In the genomic region with DNA sequence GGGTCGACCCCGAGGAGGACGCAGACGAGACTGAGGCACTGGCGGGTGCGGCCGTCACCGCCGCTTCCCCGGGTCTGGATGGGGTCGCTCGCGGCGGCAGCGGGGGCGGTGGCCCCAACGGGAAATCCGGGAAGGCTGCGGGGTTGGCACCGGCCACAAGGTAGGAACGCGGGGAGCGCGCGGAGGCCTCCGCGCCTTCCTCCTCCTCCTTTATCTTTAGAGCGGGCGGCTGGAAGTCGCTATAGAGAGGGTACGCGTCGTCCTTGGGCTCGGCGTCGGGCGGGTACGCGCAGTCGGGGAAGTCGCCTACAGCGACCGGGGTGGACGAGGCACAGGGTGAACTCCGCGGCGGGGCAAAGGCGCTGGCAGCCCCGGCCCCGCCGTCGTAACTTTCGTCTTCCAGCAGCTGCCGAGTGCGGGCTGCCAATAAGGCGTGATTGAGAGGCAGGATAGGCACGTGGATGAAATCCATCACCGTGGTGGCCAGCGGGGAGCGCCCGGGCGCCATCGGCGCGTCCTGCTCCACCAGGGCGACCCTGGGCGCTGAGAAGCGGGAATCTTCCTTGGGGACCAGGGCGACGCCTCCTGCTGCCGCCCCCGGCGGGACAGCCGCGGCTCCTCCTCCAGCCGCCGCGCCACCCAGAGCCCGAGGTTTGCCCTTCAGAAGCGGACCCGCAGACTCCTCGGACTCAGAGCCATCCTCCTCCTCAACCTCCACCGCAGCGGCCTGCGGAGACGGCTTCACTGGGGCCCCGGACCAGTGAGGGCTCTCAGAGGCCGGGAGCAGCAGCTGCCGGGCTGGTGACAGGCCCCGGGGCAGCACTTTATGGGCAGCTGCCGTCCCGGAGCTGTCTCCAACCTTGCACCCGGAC, we compare ENCODE assay signal across 8 cellular contexts. TPM values are rescaled to one million over a fixed set of nuclear protein-coding genes. Genes with fewer than 3 reads are reported as not detected.
A peak's percentile ranks its signal among the peaks of the same experiment; 100 is the strongest.
DNase-seq lines count a peak whose midpoint lies in the region; ATAC-seq, FAIRE-seq and TF ChIP-seq lines count a peak whose summit lies in the region.
"Had no signal": no experiment of that assay in that cellular context is flagged by ENCODE, and none has a peak within 500 bp of the region (broad histone marks: within the 10 kb centered on the region; RNA-seq: fewer than 3 reads in every experiment).

No MANE protein-coding gene starts in this region.

- no peaks in the 10 kb centered on the region for H3K79me2 ChIP-seq in keratinocyte (ENCODE audit: control insufficient read depth, insufficient read depth, low read length)

- H3K4me3 ChIP-seq in astrocyte of the spinal cord (ENCODE audit: low read depth, low read length) (peak overlapping the region; percentile 38), keratinocyte (ENCODE audit: control insufficient read depth in 2 of 3, extremely low read depth in 1 of 3, insufficient read depth in 2 of 3, low read depth in 1 of 3, low read length in 3 of 3) (peak overlapping the region in 1 of 3 experiments; percentile 20), stomach (peak overlapping the region; percentile 52 to 67 (median 56))

- H3K4me1 ChIP-seq in keratinocyte (ENCODE audit: control insufficient read depth, extremely low read depth, insufficient read depth, low read length) (peaks cover 7% of the 10 kb centered on the region), stomach (peaks cover 5 to 31% (median 29%) of the 10 kb centered on the region in 4 donors)

- ATAC-seq in GM18873 (IDR thresholded peaks at IDR 0.05; ENCODE audit: low FRiP score, unreplicated experiment) (no peak), GM21528 (IDR thresholded peaks at IDR 0.05; ENCODE audit: low FRiP score, unreplicated experiment) (no peak)

- DNase-seq in HK-2 (ENCODE audit: unreplicated experiment) (peak; percentile 16), astrocyte of the spinal cord (ENCODE audit: low read depth, low spot score) (no peak), keratinocyte (ENCODE audit: low read depth, low spot score) (no peak), stomach (peak; percentile 26), NCI-H1092 (lab: John Stamatoyannopoulos, UW) (no peak)

- H3K36me3 ChIP-seq in keratinocyte (ENCODE audit: control insufficient read depth in 2 of 2, extremely low read depth in 1 of 2, insufficient read depth in 2 of 2, low read length in 2 of 2), result no peaks in the 10 kb centered on the region
- no peaks in the 10 kb centered on the region for H3K36me3 ChIP-seq in stomach

- no peaks in the 10 kb centered on the region for H3K9me1 ChIP-seq in keratinocyte (ENCODE audit: control insufficient read depth, extremely low read depth, insufficient read depth, low read length)

- TF ChIP-seq EP300 in stomach (IDR thresholded peaks at IDR 0.05), result no peak

- FAIRE-seq in keratinocyte (lab: Jason Lieb, UNC), result no peak
- FAIRE-seq: TTC549 had no signal

- TF ChIP-seq CTCF in astrocyte of the spinal cord (IDR thresholded peaks at IDR 0.05; ENCODE audit: low read depth, low read length), result no peak
- no peak for TF ChIP-seq CTCF in keratinocyte (optimal IDR thresholded peaks at IDR 0.05 in 1 of 3, IDR thresholded peaks at IDR 0.05 in 1 of 3, conservative IDR thresholded peaks at IDR 0.05 in 1 of 3; ENCODE audit: extremely low read depth in 1 of 3, insufficient read depth in 2 of 3, low read length in 3 of 3)
- no peak for TF ChIP-seq CTCF in stomach (IDR thresholded peaks at IDR 0.05)

- H3K27ac ChIP-seq in keratinocyte (ENCODE audit: control insufficient read depth, insufficient read depth, low read length), result no peak overlapping the region
- peak overlapping the region; percentile 35 to 82 (median 71) for H3K27ac ChIP-seq in stomach

- H3K4me2 ChIP-seq in keratinocyte (ENCODE audit: control insufficient read depth, extremely low read depth, insufficient read depth, low read depth, low read length), result peak overlapping the region; percentile 64

- intact Hi-C loops in stomach (cut with DNase I; ENCODE audit: low total_unique reads), result no loop called here

- H3K9me3 ChIP-seq in keratinocyte (ENCODE audit: control insufficient read depth, low read depth, low read length), result no peaks in the 10 kb centered on the region
- no peaks in the 10 kb centered on the region for H3K9me3 ChIP-seq in stomach

- dilution Hi-C loops in keratinocyte (cut with MboI; ENCODE audit: extremely low pct_ligation_motif_present, low sequenced_read_pairs), result no loop called here

- TF ChIP-seq POLR2A in stomach (IDR thresholded peaks at IDR 0.05), result no peak

- 1 to 5% (median 3%) methylated on average over 58 to 93 of the region's 93 CpGs for WGBS in stomach, 5 donors

- in situ Hi-C loops in astrocyte of the spinal cord (cut with HindIII; ENCODE audit: low sequenced_read_pairs), result no loop called here

- H2AFZ ChIP-seq in keratinocyte (ENCODE audit: control insufficient read depth, low read length), result peak overlapping the region; percentile 15

- H4K20me1 ChIP-seq in keratinocyte (ENCODE audit: control insufficient read depth, extremely low read depth, insufficient read depth, low read length), result no peaks in the 10 kb centered on the region

- H3K27me3 ChIP-seq in keratinocyte (ENCODE audit: control insufficient read depth, extremely low read depth, insufficient read depth, low read length), result peaks cover 55% of the 10 kb centered on the region
- peaks cover 0 to 63% (median 46%) of the 10 kb centered on the region in 3 donors for H3K27me3 ChIP-seq in stomach

- no peak overlapping the region for H3K9ac ChIP-seq in keratinocyte (ENCODE audit: control insufficient read depth, extremely low read depth, insufficient read depth, low read length)

RNA-seq across cellular contexts. Expression of a gene that starts 1.7 kb away (rescaled TPM):
- polyA plus RNA-seq in keratinocyte (not detected in 3 replicates), stomach (under 1 TPM; 0.03 to 0.46 (median 0.44) TPM)
- polyA plus RNA-seq in keratinocyte (2011; ENCODE audit: low read depth), result not detected
- polyA plus RNA-seq in keratinocyte (2011; cell fraction: cytosol; rRNA removed), result not detected in 2 replicates
- not detected in 2 replicates for polyA plus RNA-seq in keratinocyte (2011; cell fraction: nucleus; rRNA removed)
- polyA plus RNA-seq in keratinocyte (2012; ENCODE audit: low replicate concordance), result not detected in 2 replicates
- not detected in 3 replicates for polyA minus RNA-seq in keratinocyte
- polyA minus RNA-seq in keratinocyte (2011; cell fraction: cytosol; rRNA and poly(A)+ RNA removed), result not detected
- not detected in 2 replicates for polyA minus RNA-seq in keratinocyte (2011; cell fraction: nucleus; rRNA and poly(A)+ RNA removed)
- 1 to 10 TPM in 4 of 5 donors, under 1 TPM in 1; 0.37 to 8.2 (median 1.3) TPM for total RNA-seq in stomach

Comparison
In these comparisons a context has a peak if more than half of its experiments do, and no peak if none do; other contexts are left out.
1. DNase-seq: peak in HK-2 (single experiment) and stomach (single experiment); none in astrocyte of the spinal cord (single experiment), keratinocyte (single experiment) and NCI-H1092 (single experiment).